ENCODE assay signal across 9 cellular contexts in genomic region chr2:218607436-218608115, GRCh38. TPM values are rescaled to one million over a fixed set of nuclear protein-coding genes. Genes with fewer than 3 reads are reported as not detected.
A peak's percentile ranks its signal among the peaks of the same experiment; 100 is the strongest.
DNase-seq lines count a peak whose midpoint lies in the region; FAIRE-seq and TF ChIP-seq lines count a peak whose summit lies in the region.
"Had no signal": no experiment of that assay in that cellular context is flagged by ENCODE, and none has a peak within 500 bp of the region (broad histone marks: within the 10 kb centered on the region; RNA-seq: fewer than 3 reads in every experiment).

Gene PLCD4, plus strand, starts transcription at chr2:218607899. Its CDS starts 7,841 bp downstream, at chr2:218615740.

- POLR2A ChIA-PET in RWPE1 (lab: Yijun Ruan, JAX; ENCODE audit: low non-redundant PET): no interaction called here

- H3K27me3 ChIP-seq in parathyroid adenoma (ENCODE audit: control insufficient read depth, insufficient read depth, low read length) (no peaks in the 10 kb centered on the region), small intestine (ENCODE audit: control insufficient read depth in 2 of 2, insufficient read depth in 2 of 2, low read length in 2 of 2) (no peaks in the 10 kb centered on the region)

- H3K36me3 ChIP-seq in parathyroid adenoma (ENCODE audit: control insufficient read depth, insufficient read depth, low read length): no peaks in the 10 kb centered on the region
- H3K36me3 ChIP-seq in small intestine (ENCODE audit: control insufficient read depth in 2 of 2, insufficient read depth in 2 of 2, low read length in 2 of 2): no peaks in the 10 kb centered on the region

- H3K4me2 ChIP-seq in parathyroid adenoma (ENCODE audit: low read length): peak within 1 kb of the TSS; percentile 67

- TF ChIP-seq CTCF in RWPE1 (conservative IDR thresholded peaks at IDR 0.05; ENCODE audit: low read depth): no peak
- peak; percentile 59 for TF ChIP-seq CTCF in fibroblast of the aortic adventitia (IDR thresholded peaks at IDR 0.05; ENCODE audit: insufficient read depth, low read length)
- TF ChIP-seq CTCF in parathyroid adenoma (IDR thresholded peaks at IDR 0.05): no peak

- H3K4me1 ChIP-seq in parathyroid adenoma: peaks cover 23% of the 10 kb centered on the region
- no peaks in the 10 kb centered on the region for H3K4me1 ChIP-seq in small intestine (ENCODE audit: control insufficient read depth in 2 of 2, insufficient read depth in 1 of 2, low read depth in 1 of 2, low read length in 1 of 2)

- peak within 1 kb of the TSS; percentile 94 for H2AFZ ChIP-seq in parathyroid adenoma

- no peaks in the 10 kb centered on the region for H3K79me2 ChIP-seq in parathyroid adenoma

- H3K4me3 ChIP-seq in fibroblast of the aortic adventitia (ENCODE audit: low read depth, low read length) (peak within 1 kb of the TSS; percentile 53), parathyroid adenoma (ENCODE audit: low read depth, low read length) (peak within 1 kb of the TSS; percentile 25), small intestine (ENCODE audit: low read depth in 1 of 2, low read length in 2 of 2) (no peak within 1 kb of the TSS)

- 21 to 27% (median 22%) methylated on average over 8 of the region's 8 CpGs for WGBS in small intestine, 3 donors

- H3K9ac ChIP-seq in parathyroid adenoma: no peak within 1 kb of the TSS

- DNase-seq in DMS153 (lab: John Stamatoyannopoulos, UW): peak; percentile 16
- DNase-seq in RWPE1 (ENCODE audit: low spot score): peak; percentile 82
- peak; percentile 83 for DNase-seq in fibroblast of the aortic adventitia (ENCODE audit: low read depth)
- DNase-seq in erythroblast (lab: John Stamatoyannopoulos, UW): no peak
- DNase-seq in small intestine: no peak
- no peak for DNase-seq in UCSD-AML1 (lab: John Stamatoyannopoulos, UW; ENCODE audit: unreplicated experiment)
- DNase-seq in H4 (ENCODE audit: low spot score): no peak

- H3K9me3 ChIP-seq in parathyroid adenoma (ENCODE audit: control insufficient read depth, low read length): no peaks in the 10 kb centered on the region
- H3K9me3 ChIP-seq in small intestine (ENCODE audit: control insufficient read depth, low read depth): no peaks in the 10 kb centered on the region

- CTCF ChIA-PET in RWPE1 (lab: Yijun Ruan, JAX): no interaction called here

- no peak for TF ChIP-seq POLR2A in erythroblast (IDR thresholded peaks at IDR 0.05; ENCODE audit: low read length)

- H3K27ac ChIP-seq in RWPE1 (peak within 1 kb of the TSS; percentile 95), parathyroid adenoma (peak within 1 kb of the TSS; percentile 67), small intestine (ENCODE audit: low read depth in 1 of 2, low read length in 1 of 2) (no peak within 1 kb of the TSS)

- no peak for FAIRE-seq in small intestine (lab: Jason Lieb, UNC)
- FAIRE-seq: GM12892 had no signal

RNA-seq across cellular contexts. Expression of gene PLCD4, which starts in this region (rescaled TPM):
- 1.2 and 6.4 TPM in 2 replicates for total RNA-seq in fibroblast of the aortic adventitia (ENCODE audit: low replicate concordance)
- polyA plus RNA-seq in small intestine: 1 to 10 TPM in 1 of 3 donors, under 1 TPM in 1, not detected in 1; 0.97 to 1.4 TPM
- 0.29 and 1.3 TPM in 2 replicates for total RNA-seq in H4 (2014; rRNA removed; shearing (Covaris generic))

Comparison
In these comparisons a context has a peak if more than half of its experiments do, and no peak if none do; other contexts are left out.
1. DNase-seq: peak in DMS153 (single experiment), RWPE1 (single experiment) and fibroblast of the aortic adventitia (single experiment); none in erythroblast (0 of 2), small intestine (single experiment), UCSD-AML1 (single experiment) and H4 (single experiment).
2. H3K27ac ChIP-seq: peak in RWPE1 (single experiment) and parathyroid adenoma (single experiment); none in small intestine (0 of 2).
3. H3K4me3 ChIP-seq: peak in fibroblast of the aortic adventitia (single experiment) and parathyroid adenoma (single experiment); none in small intestine (0 of 2).